Comparison of ENCODE assay signal across 9 cellular contexts in genomic region chr21:42337830-42338729, GRCh38. TPM values are rescaled to one million over a fixed set of nuclear protein-coding genes. Genes with fewer than 3 reads are reported as not detected.
DNase-seq lines count a peak whose midpoint lies in the region; ATAC-seq and TF ChIP-seq lines count a peak whose summit lies in the region.
"Had no signal": no experiment of that assay in that cellular context is flagged by ENCODE, and none has a peak within 500 bp of the region (broad histone marks: within the 10 kb centered on the region; RNA-seq: fewer than 3 reads in every experiment).

No MANE protein-coding gene starts in this region.

- ATAC-seq in GM21825 (IDR thresholded peaks at IDR 0.05; ENCODE audit: unreplicated experiment) (peak; percentile 70), GM18858 (IDR thresholded peaks at IDR 0.05; ENCODE audit: unreplicated experiment) (no peak)

- WGBS in liver: 33% methylated on average over 23 of the region's 23 CpGs

- peak; percentile 76 to 86 for TF ChIP-seq RAD21 in liver (IDR thresholded peaks at IDR 0.05)

- H3K9ac ChIP-seq in liver (ENCODE audit: low read depth in 1 of 2, low read length in 2 of 2): no peak overlapping the region

- H3K9me3 ChIP-seq in liver (ENCODE audit: control insufficient read depth in 4 of 4, low read length in 3 of 4): no peaks in the 10 kb centered on the region

- DNase-seq in NCI-H446 (lab: John Stamatoyannopoulos, UW): peak; percentile 10 to 55
- peak; percentile 84 to 87 for DNase-seq in activated CD4-positive, alpha-beta T cell treated with anti-CD3 and anti-CD28 coated beads for 4 hours
- DNase-seq in choroid plexus epithelial cell (ENCODE audit: low read depth): peak; percentile 75
- DNase-seq in stimulated activated CD4-positive, alpha-beta T cell treated with anti-CD3 and anti-CD28 coated beads, TNF-alpha, amount 100 ng/mL, for 4 hours (ENCODE audit: low read depth in 3 of 3): peak; percentile 68 to 78 (median 72)

- no peak overlapping the region for H3K27ac ChIP-seq in 22Rv1
- no peak overlapping the region for H3K27ac ChIP-seq in liver (ENCODE audit: low read depth in 1 of 2, low read length in 2 of 2)
- H3K27ac ChIP-seq: skin epidermis had no signal

- peaks cover 0 to 5% (median 0%) of the 10 kb centered on the region in 4 donors for H3K4me1 ChIP-seq in liver (ENCODE audit: control insufficient read depth in 4 of 4, insufficient read depth in 4 of 4, low read length in 3 of 4)

- no peaks in the 10 kb centered on the region for H3K36me3 ChIP-seq in liver (ENCODE audit: control insufficient read depth in 4 of 4, insufficient read depth in 3 of 4, low read depth in 1 of 4, low read length in 3 of 4)

- H3K4me3 ChIP-seq in choroid plexus epithelial cell (ENCODE audit: low read depth, low read length) (no peak overlapping the region), liver (ENCODE audit: low read depth in 1 of 3, low read length in 3 of 3) (no peak overlapping the region)
- H3K4me3 ChIP-seq: skin epidermis had no signal

- H3K27me3 ChIP-seq in liver (ENCODE audit: control insufficient read depth in 4 of 4, insufficient read depth in 4 of 4, low read length in 3 of 4): no peaks in the 10 kb centered on the region

- TF ChIP-seq CTCF in 22Rv1 (IDR thresholded peaks at IDR 0.05) (peak; percentile 40), choroid plexus epithelial cell (conservative IDR thresholded peaks at IDR 0.05; ENCODE audit: low read depth, low read length) (peak; percentile 84), liver (IDR thresholded peaks at IDR 0.05; ENCODE audit: low read depth, low read length, missing input control) (peak; percentile 64)

TF ChIP-seq in liver, 16 proteins besides CTCF, POLR2A, EP300 and RAD21:
- TF ChIP-seq FOXA1 (IDR thresholded peaks at IDR 0.05) (no peak), HNF4A (conservative IDR thresholded peaks at IDR 0.05) (peak in 1 of 2 donors; percentile 19), RXRA (IDR thresholded peaks at IDR 0.05) (peak; percentile 18 to 32), TAF1 (conservative IDR thresholded peaks at IDR 0.05) (no peak), JUND (IDR thresholded peaks at IDR 0.05) (no peak), YY1 (IDR thresholded peaks at IDR 0.05) (no peak), GABPA (IDR thresholded peaks at IDR 0.05 in 1 of 2, conservative IDR thresholded peaks at IDR 0.05 in 1 of 2) (no peak), NR2F2 (IDR thresholded peaks at IDR 0.05) (peak; percentile 12), SP1 (IDR thresholded peaks at IDR 0.05) (peak; percentile 44)
- TF ChIP-seq, protein P1, sequence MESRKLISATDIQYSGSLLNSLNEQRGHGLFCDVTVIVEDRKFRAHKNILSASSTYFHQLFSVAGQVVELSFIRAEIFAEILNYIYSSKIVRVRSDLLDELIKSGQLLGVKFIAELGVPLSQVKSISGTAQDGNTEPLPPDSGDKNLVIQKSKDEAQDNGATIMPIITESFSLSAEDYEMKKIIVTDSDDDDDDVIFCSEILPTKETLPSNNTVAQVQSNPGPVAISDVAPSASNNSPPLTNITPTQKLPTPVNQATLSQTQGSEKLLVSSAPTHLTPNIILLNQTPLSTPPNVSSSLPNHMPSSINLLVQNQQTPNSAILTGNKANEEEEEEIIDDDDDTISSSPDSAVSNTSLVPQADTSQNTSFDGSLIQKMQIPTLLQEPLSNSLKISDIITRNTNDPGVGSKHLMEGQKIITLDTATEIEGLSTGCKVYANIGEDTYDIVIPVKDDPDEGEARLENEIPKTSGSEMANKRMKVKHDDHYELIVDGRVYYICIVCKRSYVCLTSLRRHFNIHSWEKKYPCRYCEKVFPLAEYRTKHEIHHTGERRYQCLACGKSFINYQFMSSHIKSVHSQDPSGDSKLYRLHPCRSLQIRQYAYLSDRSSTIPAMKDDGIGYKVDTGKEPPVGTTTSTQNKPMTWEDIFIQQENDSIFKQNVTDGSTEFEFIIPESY (IDR thresholded peaks at IDR 0.05): no peak
- TF ChIP-seq, protein P2, sequence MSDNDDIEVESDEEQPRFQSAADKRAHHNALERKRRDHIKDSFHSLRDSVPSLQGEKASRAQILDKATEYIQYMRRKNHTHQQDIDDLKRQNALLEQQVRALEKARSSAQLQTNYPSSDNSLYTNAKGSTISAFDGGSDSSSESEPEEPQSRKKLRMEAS (IDR thresholded peaks at IDR 0.05): no peak

RNA-seq across cellular contexts. Expression of gene TFF2, which starts 12.7 kb away (rescaled TPM):
- not detected for total RNA-seq in liver
- 1 to 10 TPM in 1 of 2 donors, not detected in 1; 1.0 TPM for polyA plus RNA-seq in liver

RNA-seq across cellular contexts. Expression of gene TFF3, which starts 22.9 kb away (rescaled TPM):
- under 1 TPM; 0.09 to 0.50 TPM for total RNA-seq in liver
- polyA plus RNA-seq in liver: 1 to 10 TPM; 2.5 to 4.1 TPM

RNA-seq across cellular contexts. Expression of gene TFF1, which starts 28.3 kb away (rescaled TPM):
- total RNA-seq in liver: not detected
- polyA plus RNA-seq in liver: not detected

RNA-seq across cellular contexts. Expression of gene TMPRSS3, which starts 57.8 kb away (rescaled TPM):
- total RNA-seq in liver: under 1 TPM in 1 of 2 donors, not detected in 1; 0.50 TPM
- under 1 TPM in 1 of 2 donors, not detected in 1; 0.25 TPM for polyA plus RNA-seq in liver

Comparison
In these comparisons a context has a peak if more than half of its experiments do, and no peak if none do; other contexts are left out.
1. DNase-seq: peak in every context shown above with its lines; median percentile 86 in activated CD4-positive, alpha-beta T cell treated with anti-CD3 and anti-CD28 coated beads for 4 hours; 75 in choroid plexus epithelial cell; 72 in stimulated activated CD4-positive, alpha-beta T cell treated with anti-CD3 and anti-CD28 coated beads, TNF-alpha, amount 100 ng/mL, for 4 hours; 32 in NCI-H446.